20 cellular contexts compared by ENCODE assay signal in the genomic region with DNA sequence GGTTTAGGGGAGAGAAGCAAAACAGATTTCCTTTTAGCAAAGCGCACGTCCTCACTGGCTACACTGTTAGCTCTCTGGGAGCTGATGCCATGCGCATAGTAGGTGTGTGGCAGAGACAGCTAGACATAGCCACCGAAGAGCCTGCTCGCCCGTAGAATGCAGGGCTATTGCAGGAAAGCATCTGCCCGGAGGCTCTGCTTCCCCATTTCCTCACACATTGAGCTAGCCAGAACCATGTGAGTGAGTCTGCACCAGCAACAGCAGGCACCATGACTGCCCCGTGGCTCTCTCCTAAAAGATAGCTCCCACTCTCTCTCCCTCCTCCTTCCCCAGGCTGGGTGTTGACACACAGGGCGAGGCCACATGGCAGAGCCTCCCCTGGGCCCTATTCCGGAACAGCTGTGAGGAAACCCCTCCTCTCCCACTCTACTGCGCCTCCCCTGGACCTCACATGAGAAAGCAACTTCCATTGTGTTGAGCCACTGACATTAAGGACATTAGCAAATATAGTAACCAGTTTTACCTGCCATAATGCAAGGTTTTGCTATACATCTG. TPM values are rescaled to one million over a fixed set of nuclear protein-coding genes. Genes with fewer than 3 reads are reported as not detected.
DNase-seq lines count a peak whose midpoint lies in the region; ATAC-seq lines count a peak whose summit lies in the region.
"Had no signal": no experiment of that assay in that cellular context is flagged by ENCODE, and none has a peak within 500 bp of the region (broad histone marks: within the 10 kb centered on the region; RNA-seq: fewer than 3 reads in every experiment).

No MANE protein-coding gene starts in this region.

- H3K27me3 Mint-ChIP-seq in T-helper 2 cell treated with Interferon-gamma antibody and Interleukin-4, amounts not matched to agents 5 μg/mL and 100 μg/mL, for 36 hours (ENCODE audit: low read depth): no peaks in the 10 kb centered on the region
- no peaks in the 10 kb centered on the region for H3K27me3 Mint-ChIP-seq in T-cell
- H3K27me3 Mint-ChIP-seq: stimulated activated naive B cell treated with anti-CD40 and anti-IgM and Interleukin-4, amounts not matched to agents 10 μg/mL and 1 μg/mL and 100 μg/mL, for 72 hours had no signal

- peaks cover 4% of the 10 kb centered on the region for H3K36me3 Mint-ChIP-seq in T-helper 2 cell treated with Interferon-gamma antibody and Interleukin-4, amounts not matched to agents 5 μg/mL and 100 μg/mL, for 36 hours (ENCODE audit: low read depth)
- no peaks in the 10 kb centered on the region for H3K36me3 Mint-ChIP-seq in T-cell

- CTCF ChIA-PET in T-cell (lab: Charles Lee): interaction anchor here in 1 of 2 donors (0.6 kb wide), 1 partner anchor 213 kb away, joined by 3 read pairs; no protein-coding TSS in a partner anchor

- H3K27ac Mint-ChIP-seq in T-helper 2 cell treated with Interferon-gamma antibody and Interleukin-4, amounts not matched to agents 5 μg/mL and 100 μg/mL, for 36 hours: peak overlapping the region; percentile 74
- peak overlapping the region; percentile 50 to 65 for H3K27ac Mint-ChIP-seq in T-cell
- H3K27ac Mint-ChIP-seq: stimulated activated naive B cell treated with anti-CD40 and anti-IgM and Interleukin-4, amounts not matched to agents 10 μg/mL and 1 μg/mL and 100 μg/mL, for 72 hours had no signal

- peak overlapping the region; percentile 14 for H3K4me3 Mint-ChIP-seq in T-helper 2 cell treated with Interferon-gamma antibody and Interleukin-4, amounts not matched to agents 5 μg/mL and 100 μg/mL, for 36 hours
- H3K4me3 Mint-ChIP-seq in T-cell: no peak overlapping the region
- H3K4me3 Mint-ChIP-seq: stimulated activated naive B cell treated with anti-CD40 and anti-IgM and Interleukin-4, amounts not matched to agents 10 μg/mL and 1 μg/mL and 100 μg/mL, for 72 hours had no signal

- no peak for DNase-seq in T-helper 2 cell treated with Interferon-gamma antibody and Interleukin-4, amounts not matched to agents 5 μg/mL and 100 μg/mL, for 36 hours (ENCODE audit: low spot score)
- DNase-seq in T-helper 2 cell (no peak), ELF-1 (ENCODE audit: low read depth, low spot score) (peak; percentile 53), T-cell (no peak), myocyte (ENCODE audit: low read depth) (peak; percentile 24), cerebellar cortex (ENCODE audit: low spot score) (no peak)
- DNase-seq: activated CD8-positive, alpha-beta memory T cell treated with anti-CD3 and anti-CD28 coated beads for 24 hours; activated effector memory CD4-positive, alpha-beta T cell treated with anti-CD3 and anti-CD28 coated beads, Interleukin-2, amount 50 U/mL, for 16 hours; Calu3; dermis blood vessel endothelial cell; IMR-90; NCI-H446 treated with DMSO at 0.1 percent for 48 hours; ovary; stimulated activated naive B cell treated with anti-CD40 and anti-IgM and Interleukin-4, amounts not matched to agents 10 μg/mL and 1 μg/mL and 100 μg/mL, for 72 hours; upper lobe of right lung had no signal

- POLR2A ChIA-PET in T-cell (lab: Charles Lee): interaction anchor here in 1 of 2 donors (0.7 kb wide), 1 partner anchor 9 kb away, joined by 3 read pairs; no protein-coding TSS in a partner anchor

- H3K4me1 Mint-ChIP-seq in T-helper 2 cell treated with Interferon-gamma antibody and Interleukin-4, amounts not matched to agents 5 μg/mL and 100 μg/mL, for 36 hours (ENCODE audit: low read depth): peaks cover 41% of the 10 kb centered on the region
- H3K4me1 Mint-ChIP-seq in T-cell: peaks cover 19 to 39% (median 39%) of the 10 kb centered on the region in 3 donors

- no peaks in the 10 kb centered on the region for H3K9me3 Mint-ChIP-seq in T-helper 2 cell treated with Interferon-gamma antibody and Interleukin-4, amounts not matched to agents 5 μg/mL and 100 μg/mL, for 36 hours
- peaks cover 0 to 7% (median 0%) of the 10 kb centered on the region in 3 donors for H3K9me3 Mint-ChIP-seq in T-cell
- H3K9me3 Mint-ChIP-seq: stimulated activated naive B cell treated with anti-CD40 and anti-IgM and Interleukin-4, amounts not matched to agents 10 μg/mL and 1 μg/mL and 100 μg/mL, for 72 hours had no signal

- ATAC-seq in T-cell (replicated peaks in 1 of 4) (no peak), HG02763 (IDR thresholded peaks at IDR 0.05; ENCODE audit: unreplicated experiment) (no peak), GM21528 (IDR thresholded peaks at IDR 0.05; ENCODE audit: low FRiP score, unreplicated experiment) (no peak)
- ATAC-seq: body of pancreas; stimulated activated naive B cell treated with anti-CD40 and anti-IgM and Interleukin-4, amounts not matched to agents 10 μg/mL and 1 μg/mL and 100 μg/mL, for 72 hours had no signal

RNA-seq across cellular contexts. Expression of gene ATP12A, which starts 52.3 kb away (rescaled TPM):
- total RNA-seq in T-cell: not detected
- total RNA-seq in myocyte: not detected in 2 replicates
- not detected for polyA plus RNA-seq in myocyte (2012)
- total RNA-seq: dermis blood vessel endothelial cell, IMR-90, mononuclear cell, SJSA1, upper lobe of right lung had no signal
- polyA plus RNA-seq: IMR-90, ovary had no signal

Comparison
In these comparisons a context has a peak if more than half of its experiments do, and no peak if none do; other contexts are left out.
1. DNase-seq: peak in ELF-1 (single experiment) and myocyte (single experiment); none in T-helper 2 cell treated with Interferon-gamma antibody and Interleukin-4, amounts not matched to agents 5 μg/mL and 100 μg/mL, for 36 hours (single experiment), T-helper 2 cell (0 of 5), T-cell (0 of 34) and cerebellar cortex (single experiment).